Comparison of ENCODE assay signal across 1 cellular context in the genomic region with DNA sequence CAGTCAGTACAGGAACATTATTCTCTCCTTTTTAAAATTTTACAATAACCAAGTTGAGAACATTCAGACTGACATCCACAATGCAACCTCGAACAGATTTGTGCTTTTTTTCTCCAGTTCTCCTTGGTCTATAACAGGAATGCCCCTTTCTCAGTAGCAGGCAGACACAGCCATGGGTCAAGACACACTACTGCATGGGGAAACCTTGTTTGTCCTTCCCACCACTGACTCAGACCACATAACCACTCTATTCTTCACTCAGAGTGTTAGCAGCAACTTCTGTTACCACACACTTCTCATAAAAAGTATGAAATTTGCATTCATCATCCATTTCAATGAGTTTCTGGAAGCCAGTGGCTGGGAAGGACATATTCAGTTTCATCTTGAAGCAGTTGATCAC.
TF ChIP-seq lines count a peak whose summit lies in the region.

No MANE protein-coding gene starts in this region.

TF ChIP-seq in GM23338, 12 proteins besides CTCF, POLR2A, EP300 and RAD21 (continued from another document):
- TF ChIP-seq, protein P1, sequence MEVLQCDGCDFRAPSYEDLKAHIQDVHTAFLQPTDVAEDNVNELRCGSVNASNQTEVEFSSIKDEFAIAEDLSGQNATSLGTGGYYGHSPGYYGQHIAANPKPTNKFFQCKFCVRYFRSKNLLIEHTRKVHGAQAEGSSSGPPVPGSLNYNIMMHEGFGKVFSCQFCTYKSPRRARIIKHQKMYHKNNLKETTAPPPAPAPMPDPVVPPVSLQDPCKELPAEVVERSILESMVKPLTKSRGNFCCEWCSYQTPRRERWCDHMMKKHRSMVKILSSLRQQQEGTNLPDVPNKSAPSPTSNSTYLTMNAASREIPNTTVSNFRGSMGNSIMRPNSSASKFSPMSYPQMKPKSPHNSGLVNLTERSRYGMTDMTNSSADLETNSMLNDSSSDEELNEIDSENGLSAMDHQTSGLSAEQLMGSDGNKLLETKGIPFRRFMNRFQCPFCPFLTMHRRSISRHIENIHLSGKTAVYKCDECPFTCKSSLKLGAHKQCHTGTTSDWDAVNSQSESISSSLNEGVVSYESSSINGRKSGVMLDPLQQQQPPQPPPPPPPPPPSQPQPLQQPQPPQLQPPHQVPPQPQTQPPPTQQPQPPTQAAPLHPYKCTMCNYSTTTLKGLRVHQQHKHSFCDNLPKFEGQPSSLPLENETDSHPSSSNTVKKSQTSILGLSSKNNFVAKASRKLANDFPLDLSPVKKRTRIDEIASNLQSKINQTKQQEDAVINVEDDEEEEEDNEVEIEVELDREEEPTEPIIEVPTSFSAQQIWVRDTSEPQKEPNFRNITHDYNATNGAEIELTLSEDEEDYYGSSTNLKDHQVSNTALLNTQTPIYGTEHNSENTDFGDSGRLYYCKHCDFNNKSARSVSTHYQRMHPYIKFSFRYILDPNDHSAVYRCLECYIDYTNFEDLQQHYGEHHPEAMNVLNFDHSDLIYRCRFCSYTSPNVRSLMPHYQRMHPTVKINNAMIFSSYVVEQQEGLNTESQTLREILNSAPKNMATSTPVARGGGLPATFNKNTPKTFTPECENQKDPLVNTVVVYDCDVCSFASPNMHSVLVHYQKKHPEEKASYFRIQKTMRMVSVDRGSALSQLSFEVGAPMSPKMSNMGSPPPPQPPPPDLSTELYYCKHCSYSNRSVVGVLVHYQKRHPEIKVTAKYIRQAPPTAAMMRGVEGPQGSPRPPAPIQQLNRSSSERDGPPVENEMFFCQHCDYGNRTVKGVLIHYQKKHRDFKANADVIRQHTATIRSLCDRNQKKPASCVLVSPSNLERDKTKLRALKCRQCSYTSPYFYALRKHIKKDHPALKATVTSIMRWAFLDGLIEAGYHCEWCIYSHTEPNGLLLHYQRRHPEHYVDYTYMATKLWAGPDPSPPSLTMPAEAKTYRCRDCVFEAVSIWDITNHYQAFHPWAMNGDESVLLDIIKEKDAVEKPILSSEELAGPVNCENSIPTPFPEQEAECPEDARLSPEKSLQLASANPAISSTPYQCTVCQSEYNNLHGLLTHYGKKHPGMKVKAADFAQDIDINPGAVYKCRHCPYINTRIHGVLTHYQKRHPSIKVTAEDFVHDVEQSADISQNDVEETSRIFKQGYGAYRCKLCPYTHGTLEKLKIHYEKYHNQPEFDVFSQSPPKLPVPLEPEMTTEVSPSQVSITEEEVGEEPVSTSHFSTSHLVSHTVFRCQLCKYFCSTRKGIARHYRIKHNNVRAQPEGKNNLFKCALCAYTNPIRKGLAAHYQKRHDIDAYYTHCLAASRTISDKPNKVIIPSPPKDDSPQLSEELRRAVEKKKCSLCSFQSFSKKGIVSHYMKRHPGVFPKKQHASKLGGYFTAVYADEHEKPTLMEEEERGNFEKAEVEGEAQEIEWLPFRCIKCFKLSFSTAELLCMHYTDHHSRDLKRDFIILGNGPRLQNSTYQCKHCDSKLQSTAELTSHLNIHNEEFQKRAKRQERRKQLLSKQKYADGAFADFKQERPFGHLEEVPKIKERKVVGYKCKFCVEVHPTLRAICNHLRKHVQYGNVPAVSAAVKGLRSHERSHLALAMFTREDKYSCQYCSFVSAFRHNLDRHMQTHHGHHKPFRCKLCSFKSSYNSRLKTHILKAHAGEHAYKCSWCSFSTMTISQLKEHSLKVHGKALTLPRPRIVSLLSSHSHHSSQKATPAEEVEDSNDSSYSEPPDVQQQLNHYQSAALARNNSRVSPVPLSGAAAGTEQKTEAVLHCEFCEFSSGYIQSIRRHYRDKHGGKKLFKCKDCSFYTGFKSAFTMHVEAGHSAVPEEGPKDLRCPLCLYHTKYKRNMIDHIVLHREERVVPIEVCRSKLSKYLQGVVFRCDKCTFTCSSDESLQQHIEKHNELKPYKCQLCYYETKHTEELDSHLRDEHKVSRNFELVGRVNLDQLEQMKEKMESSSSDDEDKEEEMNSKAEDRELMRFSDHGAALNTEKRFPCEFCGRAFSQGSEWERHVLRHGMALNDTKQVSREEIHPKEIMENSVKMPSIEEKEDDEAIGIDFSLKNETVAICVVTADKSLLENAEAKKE (CRISPR knock-in tag; IDR thresholded peaks at IDR 0.05): no peak
- TF ChIP-seq NANOG (IDR thresholded peaks at IDR 0.05; ENCODE audit: borderline replicate concordance): no peak
- TF ChIP-seq ZNF331 (CRISPR knock-in tag; IDR thresholded peaks at IDR 0.05; ENCODE audit: low read depth): no peak
- TF ChIP-seq EZH2phosphoT487 (IDR thresholded peaks at IDR 0.05; ENCODE audit: unreplicated experiment): no peak
- TF ChIP-seq ZNF114 (CRISPR knock-in tag; IDR thresholded peaks at IDR 0.05): no peak
